8 cellular contexts compared by ENCODE assay signal in the genomic region with DNA sequence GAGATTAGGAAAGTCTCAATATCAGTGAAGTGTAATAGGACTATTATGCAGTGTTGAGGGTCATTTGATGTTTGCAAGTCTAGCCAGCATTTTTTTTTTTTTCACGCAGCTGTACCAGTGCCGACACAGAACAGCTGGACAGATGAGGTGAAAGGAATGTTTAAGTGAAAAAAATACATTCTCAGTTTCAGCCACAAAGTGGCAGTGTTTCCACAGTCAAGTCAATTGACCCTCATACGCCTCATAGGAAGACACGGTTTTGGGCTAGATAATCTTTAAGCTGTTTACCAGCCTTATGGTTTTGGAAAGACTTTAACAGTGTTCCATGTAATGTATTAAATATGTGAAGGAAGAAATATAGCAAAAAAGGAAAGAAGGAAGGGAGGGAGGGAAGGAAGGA.
DNase-seq lines count a peak whose midpoint lies in the region; ATAC-seq and TF ChIP-seq lines count a peak whose summit lies in the region.

No MANE protein-coding gene starts in this region.

- no TSS peak for BruUV-seq in HCT116 (replicated peaks; lab: Mats Ljungman, UMichigan)

- H3K4me1 ChIP-seq in HCT116 (ENCODE audit: control insufficient read depth in 1 of 2, insufficient read depth in 2 of 2, low read length in 2 of 2) = no peaks in the 10 kb centered on the region

- DNase-seq in NCI-H2081 (lab: John Stamatoyannopoulos, UW) (peak; percentile 36 to 56), NCI-H2081 treated with DMSO at 0.1 percent for 48 hours (lab: John Stamatoyannopoulos, UW) (no peak), HCT116 (ENCODE audit: low read depth, low spot score) (no peak), LNCaP clone FGC (ENCODE audit: low read depth) (peak; percentile 47), iPS DF 4.7 (ENCODE audit: extremely low read depth, low spot score) (peak; percentile 38), superior temporal gyrus (ENCODE audit: extremely low spot score) (peak; percentile 77), NCI-H2029 treated with DMSO at 0.1 percent for 48 hours (lab: John Stamatoyannopoulos, UW) (no peak)

- peaks cover 3 to 20% of the 10 kb centered on the region in 2 experiments; a peak in 2 of 4 replicates for H3K9me3 ChIP-seq in HCT116 (ENCODE audit: control insufficient read depth in 1 of 2, insufficient read depth in 1 of 2, low read depth in 1 of 2, low read length in 2 of 2)

- H3K4me2 ChIP-seq in HCT116 (ENCODE audit: low read length) = no peak overlapping the region

- 0 out of 2 replicates have a peak, but pooled peaks have one; percentile 3 for TF ChIP-seq RAD21 in HCT116 (IDR thresholded peaks at IDR 0.05; ENCODE audit: low read depth)

- no peaks in the 10 kb centered on the region for H3K79me2 ChIP-seq in HCT116 (ENCODE audit: insufficient read depth, low read length)

- RAD21 ChIA-PET in HCT116 (lab: Charles Lee; ENCODE audit: low non-redundant PET in 1 of 2, low total read pairs in 2 of 2, uncharacterized antibody in 2 of 2, unreplicated experiment in 2 of 2) = no interaction called here

- CTCF ChIA-PET in HCT116 (lab: Charles Lee) = interaction anchor here (0.6 kb wide), 1 partner anchor 1865 kb away, joined by 3 read pairs; no protein-coding TSS in a partner anchor

- no peak overlapping the region for H3K27ac ChIP-seq in HCT116 (ENCODE audit: low read depth, low read length)

- no peaks in the 10 kb centered on the region for H4K20me1 ChIP-seq in HCT116 (ENCODE audit: insufficient read depth)

- ATAC-seq in HCT116 = no peak

- no peaks in the 10 kb centered on the region for H3K36me3 ChIP-seq in HCT116 (ENCODE audit: control insufficient read depth in 1 of 2, insufficient read depth in 2 of 2, low read length in 2 of 2)

- TF ChIP-seq POLR2A in HCT116 (IDR thresholded peaks at IDR 0.05; ENCODE audit: borderline replicate concordance, extremely low read depth, insufficient read depth, insufficient read length) = no peak

- TF ChIP-seq CTCF in HCT116 (IDR thresholded peaks at IDR 0.05 in 2 of 3, conservative IDR thresholded peaks at IDR 0.05 in 1 of 3; ENCODE audit: borderline replicate concordance in 1 of 3, insufficient read depth in 1 of 3, low read depth in 2 of 3, low read length in 2 of 3) (peak in 1 of 3 experiments; percentile 13; a peak in 1 of 6 replicates), LNCaP clone FGC (IDR thresholded peaks at IDR 0.05; ENCODE audit: control insufficient read depth, extremely low read depth, insufficient read depth) (peak; percentile 66), WI38 (IDR thresholded peaks at IDR 0.05; ENCODE audit: low read depth, low read length) (peak; percentile 17)

- no peak overlapping the region for H2AFZ ChIP-seq in HCT116 (ENCODE audit: low read depth, low read length, poor library complexity, severe bottlenecking)

- POLR2A ChIA-PET in HCT116 (lab: Charles Lee) = no interaction called here

- H3K27me3 ChIP-seq in HCT116 (ENCODE audit: insufficient read depth, low read length) = no peaks in the 10 kb centered on the region

- no peak overlapping the region for H3K9ac ChIP-seq in HCT116 (ENCODE audit: low read length)

- H3K9me2 ChIP-seq in HCT116 (ENCODE audit: insufficient read depth) = no peaks in the 10 kb centered on the region

- H3K4me3 ChIP-seq in HCT116 (replicated peaks in 1 of 2; ENCODE audit: low read depth in 1 of 2, low read length in 2 of 2) (no peak overlapping the region), LNCaP clone FGC (ENCODE audit: low read depth, low read length) (no peak overlapping the region), WI38 (ENCODE audit: low read depth, low read length) (no peak overlapping the region)

- intact Hi-C loops in HCT116 (cut with micrococcal nuclease) = no loop called here

TF ChIP-seq in HCT116, 20 proteins besides CTCF, POLR2A, EP300 and RAD21:
- TF ChIP-seq ELF1 (IDR thresholded peaks at IDR 0.05; ENCODE audit: borderline replicate concordance, low read depth) (no peak), YY1 (IDR thresholded peaks at IDR 0.05; ENCODE audit: extremely low read depth, insufficient replicate concordance, low read depth, low read length) (no peak), CBX3 (IDR thresholded peaks at IDR 0.05; ENCODE audit: low read depth) (no peak), SRF (IDR thresholded peaks at IDR 0.05; ENCODE audit: low read depth) (no peak), TCF7L2 (IDR thresholded peaks at IDR 0.05; ENCODE audit: borderline replicate concordance, extremely low read depth, insufficient read depth, insufficient read length) (no peak), JUND (IDR thresholded peaks at IDR 0.05) (no peak), ZFX (IDR thresholded peaks at IDR 0.05) (no peak), EZH2 (IDR thresholded peaks at IDR 0.05) (no peak), SIN3A (IDR thresholded peaks at IDR 0.05; ENCODE audit: low read depth) (no peak)
- TF ChIP-seq, protein P1, sequence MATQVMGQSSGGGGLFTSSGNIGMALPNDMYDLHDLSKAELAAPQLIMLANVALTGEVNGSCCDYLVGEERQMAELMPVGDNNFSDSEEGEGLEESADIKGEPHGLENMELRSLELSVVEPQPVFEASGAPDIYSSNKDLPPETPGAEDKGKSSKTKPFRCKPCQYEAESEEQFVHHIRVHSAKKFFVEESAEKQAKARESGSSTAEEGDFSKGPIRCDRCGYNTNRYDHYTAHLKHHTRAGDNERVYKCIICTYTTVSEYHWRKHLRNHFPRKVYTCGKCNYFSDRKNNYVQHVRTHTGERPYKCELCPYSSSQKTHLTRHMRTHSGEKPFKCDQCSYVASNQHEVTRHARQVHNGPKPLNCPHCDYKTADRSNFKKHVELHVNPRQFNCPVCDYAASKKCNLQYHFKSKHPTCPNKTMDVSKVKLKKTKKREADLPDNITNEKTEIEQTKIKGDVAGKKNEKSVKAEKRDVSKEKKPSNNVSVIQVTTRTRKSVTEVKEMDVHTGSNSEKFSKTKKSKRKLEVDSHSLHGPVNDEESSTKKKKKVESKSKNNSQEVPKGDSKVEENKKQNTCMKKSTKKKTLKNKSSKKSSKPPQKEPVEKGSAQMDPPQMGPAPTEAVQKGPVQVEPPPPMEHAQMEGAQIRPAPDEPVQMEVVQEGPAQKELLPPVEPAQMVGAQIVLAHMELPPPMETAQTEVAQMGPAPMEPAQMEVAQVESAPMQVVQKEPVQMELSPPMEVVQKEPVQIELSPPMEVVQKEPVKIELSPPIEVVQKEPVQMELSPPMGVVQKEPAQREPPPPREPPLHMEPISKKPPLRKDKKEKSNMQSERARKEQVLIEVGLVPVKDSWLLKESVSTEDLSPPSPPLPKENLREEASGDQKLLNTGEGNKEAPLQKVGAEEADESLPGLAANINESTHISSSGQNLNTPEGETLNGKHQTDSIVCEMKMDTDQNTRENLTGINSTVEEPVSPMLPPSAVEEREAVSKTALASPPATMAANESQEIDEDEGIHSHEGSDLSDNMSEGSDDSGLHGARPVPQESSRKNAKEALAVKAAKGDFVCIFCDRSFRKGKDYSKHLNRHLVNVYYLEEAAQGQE (IDR thresholded peaks at IDR 0.05; ENCODE audit: low read depth) = no peak
- TF ChIP-seq, protein P2, sequence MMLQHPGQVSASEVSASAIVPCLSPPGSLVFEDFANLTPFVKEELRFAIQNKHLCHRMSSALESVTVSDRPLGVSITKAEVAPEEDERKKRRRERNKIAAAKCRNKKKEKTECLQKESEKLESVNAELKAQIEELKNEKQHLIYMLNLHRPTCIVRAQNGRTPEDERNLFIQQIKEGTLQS (IDR thresholded peaks at IDR 0.05) = no peak

Comparison
In these comparisons a context has a peak if more than half of its experiments do, and no peak if none do; other contexts are left out.
1. DNase-seq: peak in NCI-H2081 (2 of 2), LNCaP clone FGC (single experiment), iPS DF 4.7 (single experiment) and superior temporal gyrus (single experiment); none in NCI-H2081 treated with DMSO at 0.1 percent for 48 hours (single experiment), HCT116 (single experiment) and NCI-H2029 treated with DMSO at 0.1 percent for 48 hours (single experiment).